In genomic region chr4:25938251-25939186, GRCh38 we compare ENCODE assay signal across 8 cellular contexts. TPM values are rescaled to one million over a fixed set of nuclear protein-coding genes. Genes with fewer than 3 reads are reported as not detected.
A peak's percentile ranks its signal among the peaks of the same experiment; 100 is the strongest.
DNase-seq lines count a peak whose midpoint lies in the region; ATAC-seq and TF ChIP-seq lines count a peak whose summit lies in the region.

No MANE protein-coding gene starts in this region.

- H3K9me3 Mint-ChIP-seq in brain = peaks cover 0 to 15% (median 6%) of the 10 kb centered on the region in 5 experiments

- H3K4me3 ChIP-seq in testis = no peak overlapping the region

- DNase-seq in GM04504 (ENCODE audit: low read depth) = peak; percentile 35
- peak; percentile 68 for DNase-seq in stimulated activated CD4-positive, alpha-beta T cell treated with anti-CD3 and anti-CD28 coated beads, Interleukin-15, amount 100 ng/mL, for 24 hours
- no peak for DNase-seq in testis
- no peak for DNase-seq in cerebellar cortex (ENCODE audit: low spot score)
- DNase-seq in HuH-7.5 (ENCODE audit: low spot score) = no peak

- no peaks in the 10 kb centered on the region for H3K27me3 ChIP-seq in testis

- TF ChIP-seq CTCF in brain (conservative IDR thresholded peaks at IDR 0.05) (no peak), testis (IDR thresholded peaks at IDR 0.05) (no peak)

- H3K27ac Mint-ChIP-seq in brain = peak overlapping the region in 4 of 5 experiments; percentile 62 to 90 (median 85)

- no peak overlapping the region for H3K27ac ChIP-seq in testis

- 79% methylated on average over 10 of the region's 10 CpGs for WGBS in testis, 2 donors

- no peak overlapping the region for H3K4me3 Mint-ChIP-seq in brain

- intact Hi-C loops in testis (cut with DNase I; ENCODE audit: low total_unique reads) = no loop called here

- ATAC-seq in GM21360 (IDR thresholded peaks at IDR 0.05; ENCODE audit: unreplicated experiment) (peak; percentile 92), HG03521 (IDR thresholded peaks at IDR 0.05; ENCODE audit: unreplicated experiment) (peak; percentile 69)

- H3K36me3 Mint-ChIP-seq in brain = peaks cover 4% of the 10 kb centered on the region

- no peaks in the 10 kb centered on the region for H3K9me3 ChIP-seq in testis

- no peaks in the 10 kb centered on the region for H3K36me3 ChIP-seq in testis (ENCODE audit: low read depth, missing control alignments)

- H3K4me1 Mint-ChIP-seq in brain = peaks cover 21% of the 10 kb centered on the region

- peaks cover 3% of the 10 kb centered on the region for H3K27me3 Mint-ChIP-seq in brain

- H3K4me1 ChIP-seq in testis = no peaks in the 10 kb centered on the region

- no peak for TF ChIP-seq POLR2A in testis (IDR thresholded peaks at IDR 0.05)

RNA-seq across cellular contexts. Expression of gene SMIM20, which starts 24.5 kb away (rescaled TPM):
- polyA plus RNA-seq in brain (ENCODE audit: insufficient read depth, low read depth, low replicate concordance) (32.5 TPM), testis (ENCODE audit: insufficient read depth, low read depth, low replicate concordance) (46.1 TPM)
- total RNA-seq in testis = 10 to 100 TPM; 31.3 to 38.3 TPM

Comparison
In these comparisons a context has a peak if more than half of its experiments do, and no peak if none do; other contexts are left out.
1. DNase-seq: peak in GM04504 (single experiment) and stimulated activated CD4-positive, alpha-beta T cell treated with anti-CD3 and anti-CD28 coated beads, Interleukin-15, amount 100 ng/mL, for 24 hours (single experiment); none in testis (single experiment), cerebellar cortex (single experiment) and HuH-7.5 (single experiment).